In the genomic region with DNA sequence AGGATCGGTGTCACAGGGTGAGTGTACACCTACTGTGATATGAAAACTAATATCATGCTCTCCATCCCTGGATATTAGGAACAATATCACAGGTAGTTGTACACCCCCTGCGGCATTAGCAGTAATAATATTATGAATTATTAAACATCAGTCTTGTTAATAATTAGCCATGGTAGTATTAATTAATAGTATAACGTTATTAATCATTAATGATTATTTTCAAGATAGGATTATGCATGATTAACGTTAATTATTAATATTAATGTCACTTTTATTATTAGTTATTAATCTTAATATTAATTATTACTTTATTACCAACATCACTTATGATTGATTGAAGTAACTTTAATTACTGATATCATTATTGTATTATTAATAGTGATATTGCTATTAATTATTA, we compare ENCODE assay signal across 29 cellular contexts.
"Had no signal": no experiment of that assay in that cellular context is flagged by ENCODE, and none has a peak within 500 bp of the region (broad histone marks: within the 10 kb centered on the region; RNA-seq: fewer than 3 reads in every experiment).

No MANE protein-coding gene starts in this region.

- DNase-seq: activated B cell treated with CpG ODN at 0.5 μM for 24 hours; activated CD4-positive, alpha-beta T cell treated with anti-CD3 and anti-CD28 coated beads for 48 hours; activated CD4-positive, alpha-beta T cell treated with anti-CD3 and anti-CD28 coated beads, Interleukin-2, amount 50 U/mL, for 1 hour; activated CD4-positive, alpha-beta T cell treated with anti-CD3 and anti-CD28 coated beads, Interleukin-2, amount 50 U/mL, for 48 hours; activated CD8-positive, alpha-beta memory T cell treated with anti-CD3 and anti-CD28 coated beads for 24 hours; activated CD8-positive, alpha-beta T cell treated with anti-CD3 and anti-CD28 coated beads for 36 hours; activated effector memory CD4-positive, alpha-beta T cell treated with Interleukin-2 at 50 U/mL for 16 hours; activated gamma-delta T cell treated with Interleukin-2 at 50 U/mL for 16 hours; activated naive CD4-positive, alpha-beta T cell treated with anti-CD3 and anti-CD28 coated beads, Interleukin-2, amount 50 U/mL, for 16 hours; activated naive CD4-positive, alpha-beta T cell treated with Interleukin-2 at 50 U/mL for 16 hours; activated T-cell treated with anti-CD3 and anti-CD28 coated beads, Interleukin-2, amount 50 U/mL, for 4 hours; amniotic stem cell; anterior cingulate cortex; brain microvascular endothelial cell; cortex of kidney; dermis blood vessel endothelial cell; effector CD8-positive, alpha-beta T cell; endodermal cell; erythroblast; foreskin keratinocyte; heart right ventricle; T-helper 2 cell; WERI-Rb-1 had no signal

- H3K27me3 ChIP-seq: brain microvascular endothelial cell, foreskin keratinocyte had no signal

- H3K4me1 ChIP-seq: esophagus muscularis mucosa, foreskin keratinocyte, gastroesophageal sphincter had no signal

- H3K36me3 ChIP-seq: brain microvascular endothelial cell, esophagus muscularis mucosa, gastroesophageal sphincter, heart right ventricle, WERI-Rb-1 had no signal

- H3K27ac ChIP-seq: brain microvascular endothelial cell, esophagus muscularis mucosa, foreskin keratinocyte, gastroesophageal sphincter, heart right ventricle, WERI-Rb-1 had no signal

- H3K9me3 ChIP-seq: esophagus muscularis mucosa, gastroesophageal sphincter, heart right ventricle had no signal

- FAIRE-seq: astrocyte, bronchial epithelial cell had no signal

- ATAC-seq: activated CD4-positive, CD25-positive, alpha-beta regulatory T cell treated with anti-CD3 and anti-CD28 coated beads, Interleukin-2, amount 50 U/mL, for 24 hours; activated CD8-positive, alpha-beta T cell treated with anti-CD3 and anti-CD28 coated beads for 36 hours; activated T-cell treated with anti-CD3 and anti-CD28 coated beads, Interleukin-2, amount 50 U/mL, for 4 hours; activated T-helper 17 cell treated with anti-CD3 and anti-CD28 coated beads, Interleukin-2, amount 50 U/mL, for 72 hours; foreskin keratinocyte; gastroesophageal sphincter; heart right ventricle had no signal

- H3K4me3 ChIP-seq: esophagus muscularis mucosa, gastroesophageal sphincter, heart right ventricle had no signal
